17 cellular contexts compared by ENCODE assay signal in genomic region chr15:60154764-60155163, GRCh38.
"Had no signal": no experiment of that assay in that cellular context is flagged by ENCODE, and none has a peak within 500 bp of the region (broad histone marks: within the 10 kb centered on the region; RNA-seq: fewer than 3 reads in every experiment).

No MANE protein-coding gene starts in this region.

- FAIRE-seq: bronchial epithelial cell, TTC549 had no signal

- DNase-seq: activated B cell treated with CpG ODN at 0.5 μM for 24 hours; activated CD4-positive, alpha-beta T cell treated with anti-CD3 and anti-CD28 coated beads, Interleukin-2, amount 10 ng/mL, durations not matched to agents 24 days and 14 days; activated CD8-positive, alpha-beta T cell treated with anti-CD3 and anti-CD28 coated beads, Interleukin-2, amount 10 ng/mL, durations not matched to agents 7 days and 5 days; activated naive CD4-positive, alpha-beta T cell treated with anti-CD3 and anti-CD28 coated beads for 36 hours; endodermal cell; gastrocnemius medialis; heart left ventricle; immature natural killer cell; naive thymus-derived CD4-positive, alpha-beta T cell; right cardiac atrium had no signal

- H3K4me1 Mint-ChIP-seq: immature natural killer cell had no signal

- H3K4me3 ChIP-seq: ascending aorta, gastrocnemius medialis, heart left ventricle, lung, prostate gland, thoracic aorta had no signal

- H3K9me3 ChIP-seq: ascending aorta, gastrocnemius medialis, heart left ventricle, prostate gland, thoracic aorta had no signal

- H3K4me3 Mint-ChIP-seq: activated B cell treated with CpG ODN at 0.5 μM for 24 hours; activated CD8-positive, alpha-beta T cell treated with anti-CD3 and anti-CD28 coated beads, Interleukin-2, amount 10 ng/mL, durations not matched to agents 7 days and 5 days; activated naive CD4-positive, alpha-beta T cell treated with anti-CD3 and anti-CD28 coated beads for 36 hours; endodermal cell; immature natural killer cell; T-helper 1 cell treated with Interleukin-12 subunit alpha and Interleukin-12 subunit beta and Interleukin-4 antibody, amounts not matched to agents 30 μg/mL and 1 μg/mL, for 36 hours had no signal

- H3K36me3 Mint-ChIP-seq: immature natural killer cell had no signal

- H3K36me3 ChIP-seq: ascending aorta, gastrocnemius medialis, heart left ventricle, prostate gland, thoracic aorta had no signal

- H3K27ac ChIP-seq: ascending aorta, gastrocnemius medialis, heart left ventricle, prostate gland, thoracic aorta had no signal

- ATAC-seq: activated CD8-positive, alpha-beta T cell treated with anti-CD3 and anti-CD28 coated beads, Interleukin-2, amount 10 ng/mL, durations not matched to agents 7 days and 5 days; gastrocnemius medialis; heart left ventricle; naive thymus-derived CD4-positive, alpha-beta T cell; right cardiac atrium had no signal

- H3K27ac Mint-ChIP-seq: activated B cell treated with CpG ODN at 0.5 μM for 24 hours; activated CD4-positive, alpha-beta T cell treated with anti-CD3 and anti-CD28 coated beads, Interleukin-2, amount 10 ng/mL, durations not matched to agents 24 days and 14 days; activated CD8-positive, alpha-beta T cell treated with anti-CD3 and anti-CD28 coated beads, Interleukin-2, amount 10 ng/mL, durations not matched to agents 7 days and 5 days; activated naive CD4-positive, alpha-beta T cell treated with anti-CD3 and anti-CD28 coated beads for 36 hours; endodermal cell; immature natural killer cell; naive thymus-derived CD4-positive, alpha-beta T cell had no signal

- H3K27me3 ChIP-seq: ascending aorta had no signal

- H3K9me3 Mint-ChIP-seq: activated B cell treated with CpG ODN at 0.5 μM for 24 hours; activated CD4-positive, alpha-beta T cell treated with anti-CD3 and anti-CD28 coated beads, Interleukin-2, amount 10 ng/mL, durations not matched to agents 24 days and 14 days; activated naive CD4-positive, alpha-beta T cell treated with anti-CD3 and anti-CD28 coated beads for 36 hours; endodermal cell; immature natural killer cell; T-helper 1 cell treated with Interleukin-12 subunit alpha and Interleukin-12 subunit beta and Interleukin-4 antibody, amounts not matched to agents 30 μg/mL and 1 μg/mL, for 36 hours had no signal

- H3K4me1 ChIP-seq: ascending aorta, gastrocnemius medialis, heart left ventricle, prostate gland had no signal
